In genomic region chr7:129640400-129640799, GRCh38 we compare ENCODE assay signal across 40 cellular contexts.
"Had no signal": no experiment of that assay in that cellular context is flagged by ENCODE, and none has a peak within 500 bp of the region (broad histone marks: within the 10 kb centered on the region; RNA-seq: fewer than 3 reads in every experiment).

No MANE protein-coding gene starts in this region.

- H3K4me3 Mint-ChIP-seq: activated naive CD4-positive, alpha-beta T cell treated with anti-CD3 and anti-CD28 coated beads for 36 hours; activated naive CD4-positive, alpha-beta T cell treated with anti-CD3 and anti-CD28 coated beads, Interleukin-2, amount 10 ng/mL, durations not matched to agents 7 days and 5 days; activated naive CD4-positive, alpha-beta T cell treated with anti-CD3 and anti-CD28 coated beads, Interleukin-2, amount 50 U/mL, for 24 hours; activated naive CD8-positive, alpha-beta T cell; activated naive CD8-positive, alpha-beta T cell treated with anti-CD3 and anti-CD28 coated beads for 36 hours; activated naive CD8-positive, alpha-beta T cell treated with anti-CD3 and anti-CD28 coated beads, Interleukin-2, amount 10 ng/mL, durations not matched to agents 7 days and 5 days; activated naive CD8-positive, alpha-beta T cell treated with anti-CD3 and anti-CD28 coated beads, Interleukin-2, amount 50 U/mL, for 24 hours; activated T-cell treated with anti-CD3 and anti-CD28 coated beads, Interleukin-2, amount 50 U/mL, for 24 hours; activated T-cell treated with anti-CD3 and anti-CD28 coated beads, Interleukin-2, amount 50 U/mL, for 4 hours; activated T-cell treated with anti-CD3 and anti-CD28 coated beads, Interleukin-2, amount 50 U/mL, for 72 hours; activated T-helper 1 cell treated with anti-CD3 and anti-CD28 coated beads, Interleukin-12 subunit alpha, Interleukin-12 subunit beta, Interleukin-2, Interleukin-4 antibody, amounts not matched to agents 30 ng/mL and 10 ng/mL and 1 ng/mL, durations not matched to agents 14 hours and 24 hours and 36 hours; activated T-helper 17 cell treated with anti-CD3 and anti-CD28 coated beads, Interleukin-2, amount 50 U/mL, for 72 hours; brain; central memory CD8-positive, alpha-beta T cell had no signal

- H3K9me3 Mint-ChIP-seq: activated naive CD4-positive, alpha-beta T cell treated with anti-CD3 and anti-CD28 coated beads for 36 hours; activated naive CD4-positive, alpha-beta T cell treated with anti-CD3 and anti-CD28 coated beads, Interleukin-2, amount 10 ng/mL, durations not matched to agents 7 days and 5 days; activated naive CD4-positive, alpha-beta T cell treated with anti-CD3 and anti-CD28 coated beads, Interleukin-2, amount 50 U/mL, for 24 hours; activated naive CD4-positive, alpha-beta T cell treated with anti-CD3 and anti-CD28 coated beads, Interleukin-2, amount 50 U/mL, for 72 hours; activated naive CD8-positive, alpha-beta T cell treated with anti-CD3 and anti-CD28 coated beads for 36 hours; activated naive CD8-positive, alpha-beta T cell treated with anti-CD3 and anti-CD28 coated beads, Interleukin-2, amount 10 ng/mL, durations not matched to agents 7 days and 5 days; activated naive CD8-positive, alpha-beta T cell treated with anti-CD3 and anti-CD28 coated beads, Interleukin-2, amount 50 U/mL, for 24 hours; activated T-cell treated with anti-CD3 and anti-CD28 coated beads, Interleukin-2, amount 50 U/mL, for 24 hours; activated T-cell treated with anti-CD3 and anti-CD28 coated beads, Interleukin-2, amount 50 U/mL, for 4 hours; activated T-cell treated with anti-CD3 and anti-CD28 coated beads, Interleukin-2, amount 50 U/mL, for 72 hours; activated T-helper 1 cell treated with anti-CD3 and anti-CD28 coated beads, Interleukin-12 subunit alpha, Interleukin-12 subunit beta, Interleukin-2, Interleukin-4 antibody, amounts not matched to agents 30 ng/mL and 10 ng/mL and 1 ng/mL, durations not matched to agents 14 hours and 24 hours and 36 hours; activated T-helper 17 cell treated with anti-CD3 and anti-CD28 coated beads, Interleukin-2, amount 50 U/mL, for 72 hours; activated T-helper 2 cell treated with anti-CD3 and anti-CD28 coated beads, Interferon-gamma antibody, Interleukin-2, Interleukin-4, amounts not matched to agents 10 μg/mL and 5 μg/mL and 100 μg/mL, durations not matched to agents 14 hours and 24 hours and 36 hours; brain; central memory CD8-positive, alpha-beta T cell had no signal

- FAIRE-seq: astrocyte, bronchial epithelial cell had no signal

- H3K36me3 Mint-ChIP-seq: activated naive CD4-positive, alpha-beta T cell treated with anti-CD3 and anti-CD28 coated beads, Interleukin-2, amount 10 ng/mL, durations not matched to agents 7 days and 5 days; activated naive CD4-positive, alpha-beta T cell treated with anti-CD3 and anti-CD28 coated beads, Interleukin-2, amount 50 U/mL, for 24 hours; activated naive CD4-positive, alpha-beta T cell treated with anti-CD3 and anti-CD28 coated beads, Interleukin-2, amount 50 U/mL, for 72 hours; activated naive CD8-positive, alpha-beta T cell; brain had no signal

- H3K27ac ChIP-seq: adrenal gland, ascending aorta, body of pancreas, brain microvascular endothelial cell, breast epithelium, cardiac muscle cell had no signal

- H3K4me3 ChIP-seq: adrenal gland, ascending aorta, body of pancreas, breast epithelium, cardiac muscle cell had no signal

- H3K27ac Mint-ChIP-seq: activated naive CD4-positive, alpha-beta T cell treated with anti-CD3 and anti-CD28 coated beads for 36 hours; activated naive CD4-positive, alpha-beta T cell treated with anti-CD3 and anti-CD28 coated beads, Interleukin-2, amount 10 ng/mL, durations not matched to agents 7 days and 5 days; activated naive CD4-positive, alpha-beta T cell treated with anti-CD3 and anti-CD28 coated beads, Interleukin-2, amount 50 U/mL, for 24 hours; activated naive CD4-positive, alpha-beta T cell treated with anti-CD3 and anti-CD28 coated beads, Interleukin-2, amount 50 U/mL, for 72 hours; activated naive CD8-positive, alpha-beta T cell; activated naive CD8-positive, alpha-beta T cell treated with anti-CD3 and anti-CD28 coated beads for 36 hours; activated naive CD8-positive, alpha-beta T cell treated with anti-CD3 and anti-CD28 coated beads, Interleukin-2, amount 10 ng/mL, durations not matched to agents 7 days and 5 days; activated naive CD8-positive, alpha-beta T cell treated with anti-CD3 and anti-CD28 coated beads, Interleukin-2, amount 50 U/mL, for 24 hours; activated T-cell treated with anti-CD3 and anti-CD28 coated beads, Interleukin-2, amount 50 U/mL, for 24 hours; activated T-cell treated with anti-CD3 and anti-CD28 coated beads, Interleukin-2, amount 50 U/mL, for 72 hours; activated T-helper 1 cell treated with anti-CD3 and anti-CD28 coated beads, Interleukin-12 subunit alpha, Interleukin-12 subunit beta, Interleukin-2, Interleukin-4 antibody, amounts not matched to agents 30 ng/mL and 10 ng/mL and 1 ng/mL, durations not matched to agents 14 hours and 24 hours and 36 hours; activated T-helper 17 cell treated with anti-CD3 and anti-CD28 coated beads, Interleukin-2, amount 50 U/mL, for 72 hours; activated T-helper 2 cell treated with anti-CD3 and anti-CD28 coated beads, Interferon-gamma antibody, Interleukin-2, Interleukin-4, amounts not matched to agents 10 μg/mL and 5 μg/mL and 100 μg/mL, durations not matched to agents 14 hours and 24 hours and 36 hours; brain had no signal

- ATAC-seq: activated naive CD4-positive, alpha-beta T cell treated with anti-CD3 and anti-CD28 coated beads, Interleukin-2, amount 50 U/mL, for 72 hours; activated naive CD8-positive, alpha-beta T cell treated with anti-CD3 and anti-CD28 coated beads, Interleukin-2, amount 50 U/mL, for 24 hours; activated T-cell treated with anti-CD3 and anti-CD28 coated beads, Interleukin-2, amount 50 U/mL, for 4 hours; activated T-cell treated with anti-CD3 and anti-CD28 coated beads, Interleukin-2, amount 50 U/mL, for 72 hours; activated T-helper 17 cell treated with anti-CD3 and anti-CD28 coated beads, Interleukin-2, amount 50 U/mL, for 72 hours; body of pancreas had no signal

- H3K4me1 ChIP-seq: ascending aorta, breast epithelium had no signal

- H3K36me3 ChIP-seq: adrenal gland, ascending aorta, brain microvascular endothelial cell, breast epithelium, cardiac muscle cell had no signal

- DNase-seq: activated effector memory CD4-positive, alpha-beta T cell treated with anti-CD3 and anti-CD28 coated beads, Interleukin-2, amount 50 U/mL, for 16 hours; activated effector memory CD4-positive, alpha-beta T cell treated with Interleukin-2 at 50 U/mL for 16 hours; activated gamma-delta T cell; activated gamma-delta T cell treated with Interleukin-2 at 50 U/mL for 16 hours; activated naive CD4-positive, alpha-beta T cell; activated naive CD4-positive, alpha-beta T cell treated with anti-CD3 and anti-CD28 coated beads for 36 hours; activated naive CD4-positive, alpha-beta T cell treated with anti-CD3 and anti-CD28 coated beads, Interleukin-2, amount 10 ng/mL, durations not matched to agents 7 days and 5 days; activated naive CD4-positive, alpha-beta T cell treated with anti-CD3 and anti-CD28 coated beads, Interleukin-2, amount 50 U/mL, for 16 hours; activated naive CD4-positive, alpha-beta T cell treated with Interleukin-2 at 50 U/mL for 16 hours; activated naive CD8-positive, alpha-beta T cell treated with anti-CD3 and anti-CD28 coated beads for 36 hours; activated naive CD8-positive, alpha-beta T cell treated with anti-CD3 and anti-CD28 coated beads, Interleukin-2, amount 10 ng/mL, durations not matched to agents 7 days and 5 days; activated naive CD8-positive, alpha-beta T cell treated with anti-CD3 and anti-CD28 coated beads, Interleukin-2, amount 50 U/mL, for 24 hours; activated T-cell treated with anti-CD3 and anti-CD28 coated beads, Interleukin-2, amount 50 U/mL, for 1 hour; activated T-cell treated with anti-CD3 and anti-CD28 coated beads, Interleukin-2, amount 50 U/mL, for 24 hours; activated T-cell treated with anti-CD3 and anti-CD28 coated beads, Interleukin-2, amount 50 U/mL, for 4 hours; activated T-cell treated with anti-CD3 and anti-CD28 coated beads, Interleukin-2, amount 50 U/mL, for 48 hours; activated T-cell treated with anti-CD3 and anti-CD28 coated beads, Interleukin-2, amount 50 U/mL, for 72 hours; adrenal gland; amniotic stem cell; amygdala; anterior cingulate cortex; aorta; body of pancreas; brain microvascular endothelial cell; caudate nucleus; central memory CD4-positive, alpha-beta T cell; cerebellar nuclear complex had no signal

- H3K27me3 ChIP-seq: adrenal gland, ascending aorta, body of pancreas, brain microvascular endothelial cell, breast epithelium, cardiac muscle cell had no signal

- H3K27me3 Mint-ChIP-seq: activated naive CD4-positive, alpha-beta T cell treated with anti-CD3 and anti-CD28 coated beads, Interleukin-2, amount 10 ng/mL, durations not matched to agents 7 days and 5 days; activated naive CD4-positive, alpha-beta T cell treated with anti-CD3 and anti-CD28 coated beads, Interleukin-2, amount 50 U/mL, for 24 hours; activated naive CD8-positive, alpha-beta T cell; activated naive CD8-positive, alpha-beta T cell treated with anti-CD3 and anti-CD28 coated beads for 36 hours; activated naive CD8-positive, alpha-beta T cell treated with anti-CD3 and anti-CD28 coated beads, Interleukin-2, amount 10 ng/mL, durations not matched to agents 7 days and 5 days; activated naive CD8-positive, alpha-beta T cell treated with anti-CD3 and anti-CD28 coated beads, Interleukin-2, amount 50 U/mL, for 24 hours; activated T-cell treated with anti-CD3 and anti-CD28 coated beads, Interleukin-2, amount 50 U/mL, for 24 hours; activated T-helper 17 cell treated with anti-CD3 and anti-CD28 coated beads, Interleukin-2, amount 50 U/mL, for 72 hours; central memory CD8-positive, alpha-beta T cell had no signal

- H3K9me3 ChIP-seq: adrenal gland, ascending aorta, body of pancreas, breast epithelium had no signal
